Comparison of ENCODE assay signal across 1 cellular context in the genomic region with DNA sequence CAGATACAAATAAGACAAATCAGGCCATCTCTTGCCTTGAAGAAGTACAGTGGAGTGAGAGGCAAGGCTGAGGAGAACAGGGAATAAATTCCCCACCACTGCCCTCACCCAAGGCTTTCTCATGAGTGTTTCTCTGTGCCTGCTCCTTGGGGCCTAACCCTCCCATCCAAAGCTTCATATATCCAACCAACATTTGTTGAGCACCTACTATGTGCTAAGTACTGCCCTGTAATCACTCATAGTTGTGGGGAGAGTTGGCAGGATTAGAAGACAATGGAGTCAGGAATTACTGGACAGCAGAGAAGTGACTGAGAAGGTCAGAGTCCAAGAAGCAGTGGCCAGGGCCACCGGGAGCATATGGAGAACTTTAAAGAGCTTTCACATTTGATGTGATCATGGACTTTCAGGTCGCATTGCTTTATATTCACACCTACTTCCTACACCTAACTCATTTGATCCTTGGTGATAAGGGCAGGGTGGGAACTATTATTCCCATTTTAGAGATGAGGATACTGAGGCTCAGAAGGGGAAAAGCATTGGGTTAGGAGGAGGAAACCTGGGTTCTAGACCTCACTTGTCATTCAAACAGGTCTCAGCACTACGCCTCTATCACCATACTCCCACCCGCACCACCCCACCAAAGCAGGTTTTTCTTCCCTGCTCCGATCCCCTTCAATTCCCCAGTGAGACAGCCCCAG.
TF ChIP-seq lines count a peak whose summit lies in the region.

No MANE protein-coding gene starts in this region.

TF ChIP-seq in HepG2, 621 proteins besides CTCF, POLR2A, EP300 and RAD21:
- TF ChIP-seq CHD4 (IDR thresholded peaks at IDR 0.05; ENCODE audit: borderline replicate concordance, low read length) (no peak), ZNF629 (CRISPR knock-in tag; conservative IDR thresholded peaks at IDR 0.05) (peak; percentile 82), BCL6 (CRISPR knock-in tag; IDR thresholded peaks at IDR 0.05) (peak; percentile 36; the same call in 1 of the 2 replicates), MAFG (CRISPR knock-in tag; IDR thresholded peaks at IDR 0.05) (no peak), ZKSCAN1 (IDR thresholded peaks at IDR 0.05; ENCODE audit: low read length) (peak; percentile 82), ZNF205 (CRISPR knock-in tag; IDR thresholded peaks at IDR 0.05) (no peak)
